Comparison of ENCODE assay signal across 2 cellular contexts in the genomic region with DNA sequence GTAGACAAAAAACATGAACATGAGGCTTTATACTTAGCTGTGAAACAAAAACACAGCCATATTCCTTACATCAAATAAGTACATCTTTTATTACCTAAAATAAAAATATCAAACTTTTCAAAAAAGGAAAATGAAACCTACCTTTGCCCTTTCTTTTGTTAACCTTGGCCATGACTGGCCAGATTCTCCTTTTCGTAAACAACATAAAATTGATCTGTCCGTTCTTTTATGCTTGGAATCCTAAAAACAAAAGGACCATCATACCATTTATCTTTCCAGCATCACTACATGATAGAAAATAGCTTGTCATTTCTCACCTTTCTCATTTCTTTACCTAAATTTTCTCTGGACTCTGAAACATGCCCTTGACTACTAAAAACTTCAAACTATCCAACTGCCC.
TF ChIP-seq lines count a peak whose summit lies in the region.

No MANE protein-coding gene starts in this region.

TF ChIP-seq in liver, 16 proteins besides CTCF, POLR2A, EP300 and RAD21:
- TF ChIP-seq YY1 (IDR thresholded peaks at IDR 0.05) (peak; percentile 12), HNF4A (conservative IDR thresholded peaks at IDR 0.05) (peak; percentile 24 to 30), EGR1 (IDR thresholded peaks at IDR 0.05; ENCODE audit: low read depth in 2 of 2) (no peak), NR2F2 (IDR thresholded peaks at IDR 0.05) (no peak), FOXA2 (IDR thresholded peaks at IDR 0.05) (no peak)
- TF ChIP-seq, protein P1, sequence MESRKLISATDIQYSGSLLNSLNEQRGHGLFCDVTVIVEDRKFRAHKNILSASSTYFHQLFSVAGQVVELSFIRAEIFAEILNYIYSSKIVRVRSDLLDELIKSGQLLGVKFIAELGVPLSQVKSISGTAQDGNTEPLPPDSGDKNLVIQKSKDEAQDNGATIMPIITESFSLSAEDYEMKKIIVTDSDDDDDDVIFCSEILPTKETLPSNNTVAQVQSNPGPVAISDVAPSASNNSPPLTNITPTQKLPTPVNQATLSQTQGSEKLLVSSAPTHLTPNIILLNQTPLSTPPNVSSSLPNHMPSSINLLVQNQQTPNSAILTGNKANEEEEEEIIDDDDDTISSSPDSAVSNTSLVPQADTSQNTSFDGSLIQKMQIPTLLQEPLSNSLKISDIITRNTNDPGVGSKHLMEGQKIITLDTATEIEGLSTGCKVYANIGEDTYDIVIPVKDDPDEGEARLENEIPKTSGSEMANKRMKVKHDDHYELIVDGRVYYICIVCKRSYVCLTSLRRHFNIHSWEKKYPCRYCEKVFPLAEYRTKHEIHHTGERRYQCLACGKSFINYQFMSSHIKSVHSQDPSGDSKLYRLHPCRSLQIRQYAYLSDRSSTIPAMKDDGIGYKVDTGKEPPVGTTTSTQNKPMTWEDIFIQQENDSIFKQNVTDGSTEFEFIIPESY (IDR thresholded peaks at IDR 0.05): no peak
- TF ChIP-seq, protein P2, sequence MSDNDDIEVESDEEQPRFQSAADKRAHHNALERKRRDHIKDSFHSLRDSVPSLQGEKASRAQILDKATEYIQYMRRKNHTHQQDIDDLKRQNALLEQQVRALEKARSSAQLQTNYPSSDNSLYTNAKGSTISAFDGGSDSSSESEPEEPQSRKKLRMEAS (IDR thresholded peaks at IDR 0.05): no peak

TF ChIP-seq in HepG2, 621 proteins besides CTCF, POLR2A, EP300 and RAD21:
- no peak for TF ChIP-seq FIP1L1 (IDR thresholded peaks at IDR 0.05; ENCODE audit: borderline replicate concordance, insufficient read depth, low read depth, low read length)
- TF ChIP-seq PCBP2 (optimal IDR thresholded peaks at IDR 0.05; ENCODE audit: low read depth, low read length, poor library complexity, severe bottlenecking): no peak
- no peak for TF ChIP-seq NFIC (IDR thresholded peaks at IDR 0.05; ENCODE audit: low read length)
- TF ChIP-seq, protein P3, sequence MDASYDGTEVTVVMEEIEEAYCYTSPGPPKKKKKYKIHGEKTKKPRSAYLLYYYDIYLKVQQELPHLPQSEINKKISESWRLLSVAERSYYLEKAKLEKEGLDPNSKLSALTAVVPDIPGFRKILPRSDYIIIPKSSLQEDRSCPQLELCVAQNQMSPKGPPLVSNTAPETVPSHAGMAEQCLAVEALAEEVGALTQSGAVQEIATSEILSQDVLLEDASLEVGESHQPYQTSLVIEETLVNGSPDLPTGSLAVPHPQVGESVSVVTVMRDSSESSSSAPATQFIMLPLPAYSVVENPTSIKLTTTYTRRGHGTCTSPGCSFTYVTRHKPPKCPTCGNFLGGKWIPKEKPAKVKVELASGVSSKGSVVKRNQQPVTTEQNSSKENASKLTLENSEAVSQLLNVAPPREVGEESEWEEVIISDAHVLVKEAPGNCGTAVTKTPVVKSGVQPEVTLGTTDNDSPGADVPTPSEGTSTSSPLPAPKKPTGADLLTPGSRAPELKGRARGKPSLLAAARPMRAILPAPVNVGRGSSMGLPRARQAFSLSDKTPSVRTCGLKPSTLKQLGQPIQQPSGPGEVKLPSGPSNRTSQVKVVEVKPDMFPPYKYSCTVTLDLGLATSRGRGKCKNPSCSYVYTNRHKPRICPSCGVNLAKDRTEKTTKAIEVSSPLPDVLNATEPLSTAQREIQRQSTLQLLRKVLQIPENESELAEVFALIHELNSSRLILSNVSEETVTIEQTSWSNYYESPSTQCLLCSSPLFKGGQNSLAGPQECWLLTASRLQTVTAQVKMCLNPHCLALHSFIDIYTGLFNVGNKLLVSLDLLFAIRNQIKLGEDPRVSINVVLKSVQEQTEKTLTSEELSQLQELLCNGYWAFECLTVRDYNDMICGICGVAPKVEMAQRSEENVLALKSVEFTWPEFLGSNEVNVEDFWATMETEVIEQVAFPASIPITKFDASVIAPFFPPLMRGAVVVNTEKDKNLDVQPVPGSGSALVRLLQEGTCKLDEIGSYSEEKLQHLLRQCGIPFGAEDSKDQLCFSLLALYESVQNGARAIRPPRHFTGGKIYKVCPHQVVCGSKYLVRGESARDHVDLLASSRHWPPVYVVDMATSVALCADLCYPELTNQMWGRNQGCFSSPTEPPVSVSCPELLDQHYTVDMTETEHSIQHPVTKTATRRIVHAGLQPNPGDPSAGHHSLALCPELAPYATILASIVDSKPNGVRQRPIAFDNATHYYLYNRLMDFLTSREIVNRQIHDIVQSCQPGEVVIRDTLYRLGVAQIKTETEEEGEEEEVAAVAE (CRISPR knock-in tag; IDR thresholded peaks at IDR 0.05; ENCODE audit: borderline replicate concordance): no peak
- TF ChIP-seq ZNF703 (CRISPR knock-in tag; IDR thresholded peaks at IDR 0.05; ENCODE audit: borderline replicate concordance): no peak
- TF ChIP-seq, protein P4, sequence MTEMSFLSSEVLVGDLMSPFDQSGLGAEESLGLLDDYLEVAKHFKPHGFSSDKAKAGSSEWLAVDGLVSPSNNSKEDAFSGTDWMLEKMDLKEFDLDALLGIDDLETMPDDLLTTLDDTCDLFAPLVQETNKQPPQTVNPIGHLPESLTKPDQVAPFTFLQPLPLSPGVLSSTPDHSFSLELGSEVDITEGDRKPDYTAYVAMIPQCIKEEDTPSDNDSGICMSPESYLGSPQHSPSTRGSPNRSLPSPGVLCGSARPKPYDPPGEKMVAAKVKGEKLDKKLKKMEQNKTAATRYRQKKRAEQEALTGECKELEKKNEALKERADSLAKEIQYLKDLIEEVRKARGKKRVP (CRISPR knock-in tag; IDR thresholded peaks at IDR 0.05): no peak
- no peak for TF ChIP-seq ASH2L (IDR thresholded peaks at IDR 0.05; ENCODE audit: insufficient read length, low read depth, low read length)
- no peak for TF ChIP-seq KLF16 (CRISPR knock-in tag; IDR thresholded peaks at IDR 0.05)
- TF ChIP-seq, protein P5, sequence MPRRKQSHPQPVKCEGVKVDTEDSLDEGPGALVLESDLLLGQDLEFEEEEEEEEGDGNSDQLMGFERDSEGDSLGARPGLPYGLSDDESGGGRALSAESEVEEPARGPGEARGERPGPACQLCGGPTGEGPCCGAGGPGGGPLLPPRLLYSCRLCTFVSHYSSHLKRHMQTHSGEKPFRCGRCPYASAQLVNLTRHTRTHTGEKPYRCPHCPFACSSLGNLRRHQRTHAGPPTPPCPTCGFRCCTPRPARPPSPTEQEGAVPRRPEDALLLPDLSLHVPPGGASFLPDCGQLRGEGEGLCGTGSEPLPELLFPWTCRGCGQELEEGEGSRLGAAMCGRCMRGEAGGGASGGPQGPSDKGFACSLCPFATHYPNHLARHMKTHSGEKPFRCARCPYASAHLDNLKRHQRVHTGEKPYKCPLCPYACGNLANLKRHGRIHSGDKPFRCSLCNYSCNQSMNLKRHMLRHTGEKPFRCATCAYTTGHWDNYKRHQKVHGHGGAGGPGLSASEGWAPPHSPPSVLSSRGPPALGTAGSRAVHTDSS (CRISPR knock-in tag; conservative IDR thresholded peaks at IDR 0.05): no peak
- no peak for TF ChIP-seq ZNF547 (CRISPR knock-in tag; IDR thresholded peaks at IDR 0.05)
- TF ChIP-seq ZNF776 (CRISPR knock-in tag; IDR thresholded peaks at IDR 0.05): no peak
- TF ChIP-seq PITX1 (CRISPR knock-in tag; IDR thresholded peaks at IDR 0.05): no peak
- TF ChIP-seq ARNT2 (CRISPR knock-in tag; IDR thresholded peaks at IDR 0.05; ENCODE audit: low read depth): no peak
- TF ChIP-seq, protein P6, sequence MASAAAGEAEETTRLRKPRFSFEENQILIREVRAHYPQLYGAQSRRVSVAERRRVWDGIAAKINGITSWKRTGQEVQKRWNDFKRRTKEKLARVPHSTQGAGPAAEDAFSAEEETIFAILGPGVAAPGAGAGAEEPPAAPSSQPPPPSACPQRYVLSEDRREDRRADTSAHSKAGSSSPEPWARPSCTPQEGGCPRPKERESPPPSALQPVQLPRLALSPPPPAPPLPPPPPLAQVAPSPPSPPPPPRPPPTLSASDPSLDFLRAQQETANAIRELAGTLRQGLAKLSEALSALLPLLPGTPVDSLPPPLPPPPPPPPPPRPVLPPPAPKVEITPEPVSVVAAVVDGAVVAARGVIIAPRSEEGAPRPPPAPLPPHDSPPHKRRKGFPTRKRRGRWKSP (CRISPR knock-in tag; IDR thresholded peaks at IDR 0.05): no peak
- no peak for TF ChIP-seq ZBTB38 (CRISPR knock-in tag; IDR thresholded peaks at IDR 0.05)
- no peak for TF ChIP-seq RELA (CRISPR knock-in tag; IDR thresholded peaks at IDR 0.05)
- TF ChIP-seq ZNF572 (CRISPR knock-in tag; IDR thresholded peaks at IDR 0.05): no peak
